Comparison of ENCODE assay signal across 10 cellular contexts in the genomic region with DNA sequence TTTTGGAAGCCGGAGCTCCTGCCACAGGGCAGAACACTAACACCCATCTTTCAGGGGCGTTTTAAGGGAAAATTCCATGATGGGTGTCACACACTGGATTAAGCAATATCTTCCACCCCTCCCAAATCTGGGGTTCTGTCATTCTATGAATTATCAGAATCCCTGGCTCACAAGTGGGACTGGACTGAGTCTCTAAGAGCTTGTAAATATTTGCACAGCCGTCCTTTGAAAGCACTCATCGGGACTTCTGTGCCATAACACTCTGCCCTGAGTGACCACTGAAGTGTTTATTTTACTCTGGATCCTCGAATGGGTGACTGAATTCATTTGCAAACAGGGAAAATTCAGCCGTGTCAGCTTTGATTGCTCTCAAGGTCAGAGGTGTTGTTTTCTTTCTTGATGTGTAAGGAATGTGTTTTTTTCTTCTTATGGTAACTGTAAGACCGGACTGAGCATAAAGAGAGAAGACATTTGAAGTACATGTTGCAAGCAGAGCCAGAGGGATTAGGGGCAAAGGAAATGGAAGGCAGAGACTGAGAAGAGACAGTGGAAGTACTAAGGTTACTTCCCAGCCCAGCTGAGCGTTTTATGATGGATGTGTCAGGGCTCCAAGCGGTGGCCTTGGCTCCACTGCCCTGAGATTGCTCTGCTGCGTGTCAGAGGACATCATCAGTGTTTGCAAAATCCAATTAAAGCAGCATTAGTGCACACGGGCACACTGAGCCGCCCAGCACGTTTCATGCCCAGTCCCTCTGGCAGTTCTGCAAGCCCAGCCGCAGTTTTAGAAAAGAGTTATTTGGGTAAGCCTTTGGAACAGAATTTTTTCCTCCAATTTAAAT. TPM values are rescaled to one million over a fixed set of nuclear protein-coding genes. Genes with fewer than 3 reads are reported as not detected.
DNase-seq lines count a peak whose midpoint lies in the region; ATAC-seq, FAIRE-seq and TF ChIP-seq lines count a peak whose summit lies in the region.
"Had no signal": no experiment of that assay in that cellular context is flagged by ENCODE, and none has a peak within 500 bp of the region (broad histone marks: within the 10 kb centered on the region; RNA-seq: fewer than 3 reads in every experiment).

No MANE protein-coding gene starts in this region.

- H3F3A ChIP-seq in PC-9 (ENCODE audit: insufficient read depth, low read depth) (no peaks in the 10 kb centered on the region), smooth muscle cell (ENCODE audit: low read depth) (no peaks in the 10 kb centered on the region)

- H3K9ac ChIP-seq in HUES48 (ENCODE audit: low read depth, low read length): no peak overlapping the region
- no peak overlapping the region for H3K9ac ChIP-seq in smooth muscle cell (ENCODE audit: low read depth)

- H3K36me3 ChIP-seq in HUES48 (ENCODE audit: control insufficient read depth, insufficient read depth, low read length) (no peaks in the 10 kb centered on the region), PC-9 (ENCODE audit: low read depth) (no peaks in the 10 kb centered on the region), smooth muscle cell (ENCODE audit: low read depth) (no peaks in the 10 kb centered on the region)
- H3K36me3 ChIP-seq: heart left ventricle had no signal

- ATAC-seq in GM18517 (IDR thresholded peaks at IDR 0.05; ENCODE audit: unreplicated experiment): no peak
- ATAC-seq in GM19467 (IDR thresholded peaks at IDR 0.05; ENCODE audit: unreplicated experiment): no peak
- ATAC-seq in GM21360 (IDR thresholded peaks at IDR 0.05; ENCODE audit: unreplicated experiment): no peak

- DNase-seq in PC-9: peak in 1 of 2 experiments; percentile 44
- no peak for DNase-seq in smooth muscle cell (lab: John Stamatoyannopoulos, UW; ENCODE audit: unreplicated experiment)
- DNase-seq in NOMO-1 treated with DMSO at 0.1 percent for 48 hours (lab: John Stamatoyannopoulos, UW; ENCODE audit: unreplicated experiment): no peak

- H3K9me2 ChIP-seq in PC-9 (ENCODE audit: insufficient read depth): no peaks in the 10 kb centered on the region

- H3K4me1 ChIP-seq in HUES48 (ENCODE audit: control insufficient read depth, insufficient read depth, low read length) (no peaks in the 10 kb centered on the region), PC-9 (replicated peaks; ENCODE audit: insufficient read depth) (peaks cover 11% of the 10 kb centered on the region; the same call in 1 of the 2 replicates), smooth muscle cell (ENCODE audit: low read depth) (no peaks in the 10 kb centered on the region)

- CTCF ChIA-PET in PC-9 (lab: Charles Lee): no interaction called here

- H3K27me3 ChIP-seq in HUES48 (ENCODE audit: control insufficient read depth, insufficient read depth, low read length): no peaks in the 10 kb centered on the region
- H3K27me3 ChIP-seq in PC-9 (ENCODE audit: insufficient read depth, low read depth): peaks cover 4% of the 10 kb centered on the region; the same call in 1 of the 2 replicates
- H3K27me3 ChIP-seq in smooth muscle cell (ENCODE audit: low read depth): no peaks in the 10 kb centered on the region
- H3K27me3 ChIP-seq: heart left ventricle had no signal

- FAIRE-seq in islet of Langerhans (lab: Jason Lieb, UNC): peak; percentile 98

- POLR2A ChIA-PET in PC-9 (lab: Charles Lee; ENCODE audit: unreplicated experiment): no interaction called here

- H3K9me3 ChIP-seq in HUES48 (ENCODE audit: control insufficient read depth, insufficient read depth, low read length): no peaks in the 10 kb centered on the region
- no peaks in the 10 kb centered on the region for H3K9me3 ChIP-seq in PC-9 (ENCODE audit: insufficient read depth, low read depth)
- no peaks in the 10 kb centered on the region for H3K9me3 ChIP-seq in smooth muscle cell (replicated peaks; ENCODE audit: low read depth)
- H3K9me3 ChIP-seq: heart left ventricle had no signal

- H3K4me2 ChIP-seq in PC-9 (peak overlapping the region; percentile 54), smooth muscle cell (peak overlapping the region; percentile 76)

- no TSS peak for BruUV-seq in PC-9 (replicated peaks; lab: Mats Ljungman, UMichigan)

- WGBS in smooth muscle cell (ENCODE audit: low lambda C conversion rate): 26% methylated on average over 14 of the region's 14 CpGs

- intact Hi-C loops in PC-9 (cut with micrococcal nuclease; ENCODE audit: unreplicated experiment): no loop called here

- no peak overlapping the region for H2AFZ ChIP-seq in PC-9
- H2AFZ ChIP-seq in smooth muscle cell (ENCODE audit: low read depth): peak overlapping the region; percentile 58

- H3K27ac ChIP-seq in HUES48 (ENCODE audit: low read depth, low read length) (peak overlapping the region; percentile 9), PC-9 (no peak overlapping the region), smooth muscle cell (ENCODE audit: low read depth) (peak overlapping the region; percentile 11)

- no peaks in the 10 kb centered on the region for H4K20me1 ChIP-seq in PC-9 (ENCODE audit: insufficient read depth)
- H4K20me1 ChIP-seq in smooth muscle cell (ENCODE audit: low read depth): no peaks in the 10 kb centered on the region

- no peaks in the 10 kb centered on the region for H3K79me2 ChIP-seq in PC-9 (ENCODE audit: low read depth)
- no peaks in the 10 kb centered on the region for H3K79me2 ChIP-seq in smooth muscle cell (ENCODE audit: low read depth)

- TF ChIP-seq CTCF in PC-9 (conservative IDR thresholded peaks at IDR 0.05) (no peak), smooth muscle cell (IDR thresholded peaks at IDR 0.05; ENCODE audit: borderline replicate concordance, insufficient read depth, poor library complexity, severe bottlenecking) (no peak)

- H3K4me3 ChIP-seq in HUES48 (ENCODE audit: low read depth, low read length) (no peak overlapping the region), PC-9 (no peak overlapping the region), smooth muscle cell (peak overlapping the region; percentile 24)
- H3K4me3 ChIP-seq: heart left ventricle had no signal

RNA-seq across cellular contexts. Expression of a gene that starts 17.7 kb away (rescaled TPM):
- total RNA-seq in PC-9 (2021) (62.5 and 74.1 TPM in 2 replicates), smooth muscle cell (36.8 and 52.1 TPM in 2 replicates)
- polyA plus RNA-seq in smooth muscle cell: 42.5 and 60.5 TPM in 2 replicates

RNA-seq across cellular contexts. Expression of a gene that starts 39.0 kb away (rescaled TPM):
- total RNA-seq in PC-9 (2021): 93.4 and 109 TPM in 2 replicates
- total RNA-seq in smooth muscle cell: 23.6 and 24.9 TPM in 2 replicates
- polyA plus RNA-seq in smooth muscle cell: 16.7 and 28.8 TPM in 2 replicates

RNA-seq across cellular contexts. Expression of a gene that starts 55.1 kb away (rescaled TPM):
- total RNA-seq in PC-9 (2021) (not detected in 2 replicates), smooth muscle cell (not detected in 2 replicates)
- not detected in 2 replicates for polyA plus RNA-seq in smooth muscle cell
- total RNA-seq: T-helper 1 cell treated with Interleukin-12 subunit alpha and Interleukin-12 subunit beta and Interleukin-4 antibody, amounts not matched to agents 30 ng/mL and 1 ng/mL, for 36 hours had no signal
